In genomic region chr12:70795608-70796007, GRCh38 we compare ENCODE assay signal across 25 cellular contexts.
DNase-seq lines count a peak whose midpoint lies in the region; ATAC-seq, FAIRE-seq and TF ChIP-seq lines count a peak whose summit lies in the region.
"Had no signal": no experiment of that assay in that cellular context is flagged by ENCODE, and none has a peak within 500 bp of the region (broad histone marks: within the 10 kb centered on the region; RNA-seq: fewer than 3 reads in every experiment).

No MANE protein-coding gene starts in this region.

- H3K4me1 ChIP-seq in PC-3 (ENCODE audit: insufficient read depth, low read length) (peaks cover 37% of the 10 kb centered on the region), kidney (ENCODE audit: control insufficient read depth in 1 of 2, insufficient read depth in 1 of 2, low read depth in 1 of 2, low read length in 2 of 2) (no peaks in the 10 kb centered on the region)
- H3K4me1 ChIP-seq: A549 had no signal

- H3K9me3 ChIP-seq in PC-3 (ENCODE audit: low read length) (no peaks in the 10 kb centered on the region), kidney (ENCODE audit: control insufficient read depth in 1 of 2, low read length in 2 of 2) (peaks cover 0 to 2% of the 10 kb centered on the region in 2 donors), T-helper 17 cell (ENCODE audit: control insufficient read depth, low read length, poor library complexity, severe bottlenecking) (no peaks in the 10 kb centered on the region)
- H3K9me3 ChIP-seq: A549 had no signal

- H3K4me3 ChIP-seq in PC-3 (ENCODE audit: low read length) (no peak overlapping the region), kidney (ENCODE audit: low read length in 2 of 2) (no peak overlapping the region)
- H3K4me3 ChIP-seq: A549; BLaER1 treated with 17β-estradiol and CSF1 and Interleukin-3, amounts not matched to agents 10 nM and 100 nM; GM12878 had no signal

- no peaks in the 10 kb centered on the region for H3K36me3 Mint-ChIP-seq in T-helper 17 cell (ENCODE audit: low read depth)
- H3K36me3 Mint-ChIP-seq: CD14-positive monocyte; CD4-positive, alpha-beta memory T cell; CD4-positive, CD25-positive, alpha-beta regulatory T cell; CD8-positive, alpha-beta memory T cell had no signal

- H3K27me3 Mint-ChIP-seq in T-helper 17 cell, result no peaks in the 10 kb centered on the region
- H3K27me3 Mint-ChIP-seq: B cell; CD4-positive, alpha-beta memory T cell had no signal

- H3F3A ChIP-seq in PC-3 (ENCODE audit: low read length, unreplicated experiment), result no peaks in the 10 kb centered on the region

- H3K9me2 ChIP-seq in PC-3 (replicated peaks; ENCODE audit: low read length), result no peaks in the 10 kb centered on the region

- H3K4me3 Mint-ChIP-seq in T-helper 17 cell, result no peak overlapping the region
- H3K4me3 Mint-ChIP-seq: B cell; CD14-positive monocyte; CD4-positive, alpha-beta memory T cell; CD4-positive, CD25-positive, alpha-beta regulatory T cell; CD8-positive, alpha-beta memory T cell had no signal

- no peaks in the 10 kb centered on the region for H4K20me1 ChIP-seq in PC-3 (ENCODE audit: low read length)
- H4K20me1 ChIP-seq: BLaER1 treated with 17β-estradiol and CSF1 and Interleukin-3, amounts not matched to agents 10 nM and 100 nM had no signal

- intact Hi-C loops in PC-3 (cut with micrococcal nuclease), result loop anchor here (1.0 to 2.0 kb wide), 2 partner anchors 21 to 39 kb away; no protein-coding TSS in a partner anchor
- intact Hi-C loops in kidney (cut with DNase I), result no loop called here

- DNase-seq in PC-3 (peak; percentile 47), kidney (no peak), T-helper 17 cell (no peak), dermis blood vessel endothelial cell (no peak)
- DNase-seq: AML-193; CD4-positive, alpha-beta memory T cell; CD4-positive, CD25-positive, alpha-beta regulatory T cell; CD8-positive, alpha-beta memory T cell; COR-L47; DMS 273 treated with DMSO at 0.1 percent for 48 hours; DMS153; DMS53; DMS79; DND-41; EL; GDM1 had no signal

- no peaks in the 10 kb centered on the region for H3K79me2 ChIP-seq in PC-3 (ENCODE audit: low read length)

- peak; percentile 42 for FAIRE-seq in kidney (lab: Jason Lieb, UNC)
- FAIRE-seq: A549, GM12878, GM12892, GM18507 had no signal

- H3K4me2 ChIP-seq in PC-3 (ENCODE audit: low read length), result no peak overlapping the region
- H3K4me2 ChIP-seq: A549; BLaER1 treated with 17β-estradiol and CSF1 and Interleukin-3, amounts not matched to agents 10 nM and 100 nM had no signal

- no peaks in the 10 kb centered on the region for H3K27me3 ChIP-seq in PC-3 (ENCODE audit: low read length)
- H3K27me3 ChIP-seq: BLaER1 treated with 17β-estradiol and CSF1 and Interleukin-3, amounts not matched to agents 10 nM and 100 nM had no signal

- TF ChIP-seq CTCF in C4-2B (conservative IDR thresholded peaks at IDR 0.05) (no peak), PC-3 (conservative IDR thresholded peaks at IDR 0.05; ENCODE audit: low read depth, low read length) (no peak), kidney (IDR thresholded peaks at IDR 0.05; ENCODE audit: borderline replicate concordance, extremely low read depth, insufficient read depth) (no peak)

- BruUV-seq in PC-3 (replicated peaks; lab: Mats Ljungman, UMichigan), result no TSS peak

- H3K36me3 ChIP-seq in PC-3 (ENCODE audit: low read depth, low read length), result no peaks in the 10 kb centered on the region
- H3K36me3 ChIP-seq in kidney (ENCODE audit: control insufficient read depth in 1 of 2, insufficient read depth in 2 of 2, low read length in 2 of 2), result no peaks in the 10 kb centered on the region

- H3K27ac ChIP-seq in C4-2B (peak overlapping the region; percentile 75), PC-3 (ENCODE audit: low read length) (no peak overlapping the region), kidney (ENCODE audit: low read depth in 2 of 2, low read length in 2 of 2) (no peak overlapping the region)
- H3K27ac ChIP-seq: A549; BLaER1 treated with 17β-estradiol and CSF1 and Interleukin-3, amounts not matched to agents 10 nM and 100 nM had no signal

- no peaks in the 10 kb centered on the region for H3K4me1 Mint-ChIP-seq in T-helper 17 cell
- H3K4me1 Mint-ChIP-seq: B cell; CD14-positive monocyte; CD4-positive, alpha-beta memory T cell; CD4-positive, CD25-positive, alpha-beta regulatory T cell; CD8-positive, alpha-beta memory T cell had no signal

- H2AFZ ChIP-seq in PC-3 (ENCODE audit: low read length), result no peak overlapping the region

- peak; percentile 55 for ATAC-seq in PC-3
- no peak for ATAC-seq in T-helper 17 cell
- no peak for ATAC-seq in GM21717 (IDR thresholded peaks at IDR 0.05; ENCODE audit: unreplicated experiment)
- ATAC-seq: A549, GM12878 had no signal

- H3K27ac Mint-ChIP-seq in T-helper 17 cell, result no peak overlapping the region
- H3K27ac Mint-ChIP-seq: B cell; CD14-positive monocyte; CD4-positive, alpha-beta memory T cell; CD4-positive, CD25-positive, alpha-beta regulatory T cell; CD8-positive, alpha-beta memory T cell had no signal

- H3K9ac ChIP-seq in PC-3 (ENCODE audit: low read length), result no peak overlapping the region
- H3K9ac ChIP-seq in kidney (ENCODE audit: low read length in 2 of 2), result no peak overlapping the region
- H3K9ac ChIP-seq: BLaER1 treated with 17β-estradiol and CSF1 and Interleukin-3, amounts not matched to agents 10 nM and 100 nM had no signal

- POLR2A ChIA-PET in PC-3 (lab: Charles Lee; ENCODE audit: unreplicated experiment), result no interaction called here

- CTCF ChIA-PET in PC-3 (lab: Charles Lee), result no interaction called here
